10 cellular contexts compared by ENCODE assay signal in the genomic region with DNA sequence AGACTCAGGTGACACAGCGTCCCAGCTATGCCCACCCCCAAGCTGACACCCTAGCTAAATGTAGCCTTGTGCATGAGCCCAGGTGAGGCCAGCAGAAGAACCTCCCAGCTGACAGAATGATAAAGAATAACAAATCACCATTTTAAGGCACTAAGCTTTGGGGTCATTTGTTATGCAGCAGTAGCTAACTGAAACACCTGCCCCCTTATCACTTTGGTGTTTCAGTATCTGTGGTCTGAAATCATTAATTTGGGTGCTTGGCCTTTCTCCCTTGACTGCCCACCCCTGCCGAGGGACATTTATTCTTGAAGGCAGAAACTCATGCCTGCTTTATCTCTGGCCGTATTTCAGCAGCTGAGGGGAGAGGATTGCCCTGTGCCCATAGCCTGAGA. TPM values are rescaled to one million over a fixed set of nuclear protein-coding genes. Genes with fewer than 3 reads are reported as not detected.
"Had no signal": no experiment of that assay in that cellular context is flagged by ENCODE, and none has a peak within 500 bp of the region (broad histone marks: within the 10 kb centered on the region; RNA-seq: fewer than 3 reads in every experiment).

No MANE protein-coding gene starts in this region.

- H3K4me2 ChIP-seq: GM23338, KMS-11 had no signal

- ATAC-seq: GM23338, HCT116 had no signal

- FAIRE-seq: H1, HTR-8/SVneo had no signal

- H3K27ac ChIP-seq: KMS-11 had no signal

- H3K9me3 Mint-ChIP-seq: GM23338 had no signal

- H3K4me3 ChIP-seq: GM23338, HAP-1 had no signal

- H2AFZ ChIP-seq: GM23338 had no signal

- H3K36me3 Mint-ChIP-seq: IgD-negative memory B cell had no signal

- H3K27ac Mint-ChIP-seq: GM23338, IgD-negative memory B cell had no signal

- H3K4me3 Mint-ChIP-seq: GM23338, IgD-negative memory B cell had no signal

- H3K36me3 ChIP-seq: HAP-1 had no signal

- H3K9me3 ChIP-seq: HAP-1 had no signal

- H3K4me1 ChIP-seq: HAP-1 had no signal

- H3K9ac ChIP-seq: KMS-11 had no signal

- H3K4me1 Mint-ChIP-seq: GM23338 had no signal

- DNase-seq: H7, KBM-7 had no signal

RNA-seq across cellular contexts. Expression of a gene that starts 30.0 kb away (rescaled TPM):
- total RNA-seq: HT-29 had no signal
- polyA plus RNA-seq: IgD-negative memory B cell had no signal
